In the genomic region with DNA sequence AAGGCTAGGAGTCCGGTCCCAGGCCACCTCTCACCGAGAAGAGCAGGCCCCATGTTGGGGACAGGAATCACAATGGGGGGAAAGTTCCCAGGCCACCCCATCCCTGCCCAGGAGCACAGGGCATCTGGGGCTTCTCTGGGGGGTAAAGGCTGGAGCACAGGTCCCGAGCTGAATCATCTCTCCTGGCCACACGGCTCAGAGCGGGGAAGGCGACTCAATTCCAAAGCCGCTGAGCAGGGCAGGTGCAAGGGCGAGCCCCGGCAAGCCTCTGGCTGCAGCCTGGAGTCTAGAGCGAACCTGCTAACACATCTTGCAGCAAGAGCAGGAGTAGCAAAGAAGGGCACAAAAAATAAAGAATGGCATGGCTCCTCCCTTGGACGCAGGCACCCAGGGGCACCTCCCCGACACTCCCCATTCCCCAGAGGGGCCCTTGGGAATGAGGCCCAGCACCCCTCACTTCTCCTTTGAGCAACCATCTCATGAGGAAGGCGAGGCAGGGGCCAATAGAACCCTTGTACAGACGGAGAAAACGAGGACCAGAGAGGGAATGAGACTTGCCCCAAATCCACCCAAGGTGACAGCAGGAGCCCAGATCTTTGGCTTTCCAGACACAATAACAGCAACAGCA, we compare ENCODE assay signal across 9 cellular contexts. TPM values are rescaled to one million over a fixed set of nuclear protein-coding genes. Genes with fewer than 3 reads are reported as not detected.
DNase-seq lines count a peak whose midpoint lies in the region; ATAC-seq and TF ChIP-seq lines count a peak whose summit lies in the region.
"Had no signal": no experiment of that assay in that cellular context is flagged by ENCODE, and none has a peak within 500 bp of the region (broad histone marks: within the 10 kb centered on the region; RNA-seq: fewer than 3 reads in every experiment).

No MANE protein-coding gene starts in this region.

- peak overlapping the region; percentile 96 for H2BK120ac ChIP-seq in mesenchymal stem cell (ENCODE audit: low read depth, low read length)

- H3K4me3 ChIP-seq in breast epithelium, result peak overlapping the region in 1 of 3 donors; percentile 38
- H3K4me3 ChIP-seq in mesenchymal stem cell (ENCODE audit: insufficient read depth in 1 of 2, low read depth in 1 of 2, low read length in 2 of 2), result peak overlapping the region in 1 of 2 experiments; percentile 36
- no peak overlapping the region for H3K4me3 ChIP-seq in transverse colon

- in situ Hi-C loops in transverse colon (cut with MboI; ENCODE audit: low pct_ligation_motif_present in 1 of 4, low pct_unique_long_range_greater_than_20kb in 1 of 4, low sequenced_read_pairs in 3 of 4), result loop anchor here in 2 of 4 donors (25.0 kb wide), 1 partner anchor 314 kb away; no protein-coding TSS in a partner anchor

- H3K79me1 ChIP-seq in mesenchymal stem cell (replicated peaks; ENCODE audit: low read length, poor library complexity, severe bottlenecking), result peaks cover 20% of the 10 kb centered on the region

- intact Hi-C loops in breast epithelium (cut with DNase I; ENCODE audit: low total_unique reads), result no loop called here
- intact Hi-C loops in transverse colon (cut with DNase I; ENCODE audit: low total_unique reads), result no loop called here

- H3K4me1 ChIP-seq in breast epithelium (peaks cover 25% of the 10 kb centered on the region in 2 donors), mesenchymal stem cell (ENCODE audit: control insufficient read depth, insufficient read depth, low read depth, low read length) (peaks cover 49% of the 10 kb centered on the region), transverse colon (peaks cover 37 to 51% (median 48%) of the 10 kb centered on the region in 4 donors)

- TF ChIP-seq CTCF in breast epithelium (IDR thresholded peaks at IDR 0.05) (no peak), transverse colon (IDR thresholded peaks at IDR 0.05) (no peak)

- H2BK12ac ChIP-seq in mesenchymal stem cell (ENCODE audit: low read length in 2 of 2), result peak overlapping the region; percentile 71 to 85

- no peaks in the 10 kb centered on the region for H3K36me3 ChIP-seq in breast epithelium
- H3K36me3 ChIP-seq in mesenchymal stem cell (ENCODE audit: control insufficient read depth in 1 of 2, insufficient read depth in 2 of 2, low read depth in 1 of 2, low read length in 2 of 2), result peaks cover 9 to 28% of the 10 kb centered on the region in 2 experiments
- H3K36me3 ChIP-seq in transverse colon, result no peaks in the 10 kb centered on the region

- no peak overlapping the region for H3K23ac ChIP-seq in mesenchymal stem cell (ENCODE audit: low read length in 2 of 2)

- H3K4me2 ChIP-seq in mesenchymal stem cell (ENCODE audit: low read length, poor library complexity, severe bottlenecking), result peak overlapping the region; percentile 33

- H3K4ac ChIP-seq in mesenchymal stem cell (ENCODE audit: low read depth in 1 of 2, low read length in 2 of 2), result peak overlapping the region; percentile 88 to 93

- peak overlapping the region; percentile 67 for H4K91ac ChIP-seq in mesenchymal stem cell (ENCODE audit: low read length)

- H3K9ac ChIP-seq in mesenchymal stem cell (ENCODE audit: low read length), result peak overlapping the region; percentile 77

- 77% methylated on average over 15 of the region's 15 CpGs for WGBS in mesenchymal stem cell
- WGBS in transverse colon (ENCODE audit: low coverage in 1 of 2), 2 donors, result 72% methylated on average over 15 of the region's 15 CpGs; no CpG with 5 or more reads in 1 of the 2 donors

- TF ChIP-seq POLR2A in breast epithelium (IDR thresholded peaks at IDR 0.05), result no peak
- no peak for TF ChIP-seq POLR2A in transverse colon (IDR thresholded peaks at IDR 0.05)

- peak overlapping the region; percentile 78 for H2BK15ac ChIP-seq in mesenchymal stem cell (ENCODE audit: low read depth, poor library complexity, severe bottlenecking)

- peak overlapping the region; percentile 9 for H2BK5ac ChIP-seq in mesenchymal stem cell (ENCODE audit: low read depth, low read length, poor library complexity, severe bottlenecking)

- H2AFZ ChIP-seq in mesenchymal stem cell (ENCODE audit: low read depth, low read length), result no peak overlapping the region

- peak overlapping the region; percentile 78 for H4K8ac ChIP-seq in mesenchymal stem cell (ENCODE audit: low read length)

- no peak for TF ChIP-seq EP300 in transverse colon (IDR thresholded peaks at IDR 0.05; ENCODE audit: low read depth)

- ATAC-seq in GM18498 (IDR thresholded peaks at IDR 0.05; ENCODE audit: unreplicated experiment), result no peak

- peak overlapping the region; percentile 84 to 88 for H3K18ac ChIP-seq in mesenchymal stem cell (ENCODE audit: low read depth in 1 of 2, low read length in 2 of 2)

- no peaks in the 10 kb centered on the region for H3K27me3 ChIP-seq in breast epithelium
- no peaks in the 10 kb centered on the region for H3K27me3 ChIP-seq in mesenchymal stem cell (ENCODE audit: control insufficient read depth in 1 of 2, insufficient read depth in 1 of 2, low read length in 2 of 2)
- no peaks in the 10 kb centered on the region for H3K27me3 ChIP-seq in transverse colon

- H2AK5ac ChIP-seq in mesenchymal stem cell (ENCODE audit: low read length, severe bottlenecking), result peak overlapping the region; percentile 77

- H3K14ac ChIP-seq in mesenchymal stem cell (ENCODE audit: low read length in 2 of 2), result peak overlapping the region in 1 of 2 experiments; percentile 61

- H3K9me3 ChIP-seq in breast epithelium, result no peaks in the 10 kb centered on the region
- no peaks in the 10 kb centered on the region for H3K9me3 ChIP-seq in mesenchymal stem cell (ENCODE audit: control insufficient read depth, low read length)
- no peaks in the 10 kb centered on the region for H3K9me3 ChIP-seq in transverse colon

- H3K27ac ChIP-seq in breast epithelium (peak overlapping the region; percentile 81 to 82), mesenchymal stem cell (ENCODE audit: low read length, poor library complexity, severe bottlenecking) (peak overlapping the region; percentile 72), transverse colon (peak overlapping the region; percentile 77 to 91 (median 85))

- peak; percentile 74 for DNase-seq in NCI-H2171 treated with DMSO at 0.1 percent for 48 hours (lab: John Stamatoyannopoulos, UW)
- no peak for DNase-seq in NCI-H2171 (lab: John Stamatoyannopoulos, UW)
- DNase-seq in breast epithelium (ENCODE audit: low spot score in 2 of 2), result no peak
- no peak for DNase-seq in mesenchymal stem cell
- DNase-seq in transverse colon, result no peak
- no peak for DNase-seq in T-helper 9 cell
- DNase-seq in activated gamma-delta T cell (lab: John Stamatoyannopoulos, UW), result no peak
- DNase-seq: NCI-H748 treated with DMSO at 0.1 percent for 48 hours had no signal

RNA-seq across cellular contexts. Expression of gene ALDH4A1, which starts 20.6 kb away (rescaled TPM):
- 10 to 100 TPM; 15.7 to 81.0 (median 23.7) TPM for total RNA-seq in breast epithelium
- 7.7 TPM for polyA plus RNA-seq in mesenchymal stem cell (2013, experiment 1 of 2)
- polyA plus RNA-seq in mesenchymal stem cell (2013, experiment 2 of 2), result 7.8 TPM
- 1 to 10 TPM; 3.8 to 6.0 (median 4.8) TPM for total RNA-seq in transverse colon

RNA-seq across cellular contexts. Expression of gene IFFO2, which starts 33.5 kb away (rescaled TPM):
- total RNA-seq in breast epithelium, result 10 to 100 TPM in 2 of 3 donors, 1 to 10 TPM in 1; 5.8 to 35.3 (median 34.4) TPM
- polyA plus RNA-seq in mesenchymal stem cell (2013, experiment 1 of 2), result 8.7 TPM
- polyA plus RNA-seq in mesenchymal stem cell (2013, experiment 2 of 2), result 8.3 TPM
- 100 to 1,000 TPM in 1 of 4 donors, 10 to 100 TPM in 2, 1 to 10 TPM in 1; 5.0 to 145 (median 13.6) TPM for total RNA-seq in transverse colon
